ENCODE assay signal across 11 cellular contexts in genomic region chr16:30942421-30942796, GRCh38. TPM values are rescaled to one million over a fixed set of nuclear protein-coding genes. Genes with fewer than 3 reads are reported as not detected.
A peak's percentile ranks its signal among the peaks of the same experiment; 100 is the strongest.
DNase-seq lines count a peak whose midpoint lies in the region; ATAC-seq and TF ChIP-seq lines count a peak whose summit lies in the region.
"Had no signal": no experiment of that assay in that cellular context is flagged by ENCODE, and none has a peak within 500 bp of the region (broad histone marks: within the 10 kb centered on the region; RNA-seq: fewer than 3 reads in every experiment).

No MANE protein-coding gene starts in this region.

- peak; percentile 41 to 42 for ATAC-seq in activated naive CD4-positive, alpha-beta T cell treated with anti-CD3 and anti-CD28 coated beads, Interleukin-2, amount 50 U/mL, for 72 hours
- ATAC-seq in T-helper 17 cell (no peak), gastroesophageal sphincter (no peak), omental fat pad (ENCODE audit: low FRiP score) (no peak), heart right ventricle (no peak)
- ATAC-seq in stimulated activated naive CD8-positive, alpha-beta T cell treated with anti-CD3 and anti-CD28 coated beads, Interleukin-15, amount 100 ng/mL, for 72 hours, result peak; percentile 21

- H3K4me1 Mint-ChIP-seq in T-helper 17 cell, result peaks cover 26% of the 10 kb centered on the region
- peaks cover 27% of the 10 kb centered on the region for H3K4me1 Mint-ChIP-seq in stimulated activated naive CD8-positive, alpha-beta T cell treated with anti-CD3 and anti-CD28 coated beads, Interleukin-15, amount 100 ng/mL, for 72 hours

- no peaks in the 10 kb centered on the region for H3K27me3 Mint-ChIP-seq in T-helper 17 cell
- H3K27me3 Mint-ChIP-seq in stimulated activated naive CD8-positive, alpha-beta T cell treated with anti-CD3 and anti-CD28 coated beads, Interleukin-15, amount 100 ng/mL, for 72 hours, result no peaks in the 10 kb centered on the region
- H3K27me3 Mint-ChIP-seq: type B pancreatic cell had no signal

- peaks cover 6 to 21% of the 10 kb centered on the region in 2 donors for H3K36me3 Mint-ChIP-seq in activated naive CD4-positive, alpha-beta T cell treated with anti-CD3 and anti-CD28 coated beads, Interleukin-2, amount 50 U/mL, for 72 hours
- no peaks in the 10 kb centered on the region for H3K36me3 Mint-ChIP-seq in T-helper 17 cell (ENCODE audit: low read depth)

- TF ChIP-seq CTCF in gastroesophageal sphincter (IDR thresholded peaks at IDR 0.05) (no peak), omental fat pad (IDR thresholded peaks at IDR 0.05) (no peak), heart right ventricle (IDR thresholded peaks at IDR 0.05) (no peak)

- H3K27ac Mint-ChIP-seq in activated naive CD4-positive, alpha-beta T cell treated with anti-CD3 and anti-CD28 coated beads, Interleukin-2, amount 50 U/mL, for 72 hours, result peak overlapping the region; percentile 44 to 66
- peak overlapping the region; percentile 27 for H3K27ac Mint-ChIP-seq in T-helper 17 cell
- no peak overlapping the region for H3K27ac Mint-ChIP-seq in stimulated activated naive CD8-positive, alpha-beta T cell treated with anti-CD3 and anti-CD28 coated beads, Interleukin-15, amount 100 ng/mL, for 72 hours
- H3K27ac Mint-ChIP-seq: type B pancreatic cell had no signal

- H3K4me3 ChIP-seq in gastroesophageal sphincter, result no peak overlapping the region
- H3K4me3 ChIP-seq in heart right ventricle, result no peak overlapping the region

- no CpG with 5 or more reads among the region's 4 CpGs for WGBS in gastroesophageal sphincter (ENCODE audit: low coverage in 1 of 2), 2 donors
- 87 to 91% methylated on average over 4 of the region's 4 CpGs for WGBS in heart right ventricle, 2 donors

- H3K9me3 ChIP-seq in T-helper 17 cell (ENCODE audit: control insufficient read depth, low read length, poor library complexity, severe bottlenecking) (no peaks in the 10 kb centered on the region), gastroesophageal sphincter (no peaks in the 10 kb centered on the region), heart right ventricle (no peaks in the 10 kb centered on the region)

- H3K27me3 ChIP-seq in gastroesophageal sphincter, result no peaks in the 10 kb centered on the region
- no peaks in the 10 kb centered on the region for H3K27me3 ChIP-seq in heart right ventricle

- no peaks in the 10 kb centered on the region for H3K9me3 Mint-ChIP-seq in activated naive CD4-positive, alpha-beta T cell treated with anti-CD3 and anti-CD28 coated beads, Interleukin-2, amount 50 U/mL, for 72 hours
- no peaks in the 10 kb centered on the region for H3K9me3 Mint-ChIP-seq in stimulated activated naive CD8-positive, alpha-beta T cell treated with anti-CD3 and anti-CD28 coated beads, Interleukin-15, amount 100 ng/mL, for 72 hours
- H3K9me3 Mint-ChIP-seq: type B pancreatic cell had no signal

- H3K4me1 ChIP-seq in gastroesophageal sphincter, result peaks cover 0 to 19% (median 10%) of the 10 kb centered on the region in 3 donors
- peaks cover 0 to 23% (median 8%) of the 10 kb centered on the region in 9 donors for H3K4me1 ChIP-seq in heart right ventricle

- H3K36me3 ChIP-seq in gastroesophageal sphincter, result peaks cover 0 to 57% of the 10 kb centered on the region in 2 donors
- peaks cover 0 to 62% (median 0%) of the 10 kb centered on the region in 9 donors for H3K36me3 ChIP-seq in heart right ventricle

- no peak overlapping the region for H3K4me3 Mint-ChIP-seq in T-helper 17 cell
- peak overlapping the region; percentile 22 to 41 for H3K4me3 Mint-ChIP-seq in stimulated activated naive CD8-positive, alpha-beta T cell treated with anti-CD3 and anti-CD28 coated beads, Interleukin-15, amount 100 ng/mL, for 72 hours
- H3K4me3 Mint-ChIP-seq: type B pancreatic cell had no signal

- intact Hi-C loops in heart right ventricle (cut with DNase I), result no loop called here

- H3K27ac ChIP-seq in gastroesophageal sphincter, result peak overlapping the region in 3 of 4 donors; percentile 8 to 48 (median 42)
- H3K27ac ChIP-seq in heart right ventricle, result no peak overlapping the region

- no peak for TF ChIP-seq POLR2A in gastroesophageal sphincter (IDR thresholded peaks at IDR 0.05)

- TF ChIP-seq EP300 in gastroesophageal sphincter (IDR thresholded peaks at IDR 0.05), result no peak

- DNase-seq in activated naive CD4-positive, alpha-beta T cell treated with anti-CD3 and anti-CD28 coated beads, Interleukin-2, amount 50 U/mL, for 72 hours (ENCODE audit: low spot score in 2 of 2), result no peak
- no peak for DNase-seq in activated naive CD4-positive, alpha-beta T cell (lab: John Stamatoyannopoulos, UW)
- DNase-seq in T-helper 17 cell, result no peak
- DNase-seq in stimulated activated naive CD8-positive, alpha-beta T cell treated with anti-CD3 and anti-CD28 coated beads, Interleukin-15, amount 100 ng/mL, for 72 hours, result no peak
- DNase-seq in omental fat pad (ENCODE audit: low spot score), result no peak
- DNase-seq in heart right ventricle, result no peak
- no peak for DNase-seq in NCI-H524 (lab: John Stamatoyannopoulos, UW)
- DNase-seq: cerebellar nuclear complex, NCI-H1694 treated with DMSO at 0.1 percent for 48 hours had no signal

RNA-seq across cellular contexts. Expression of gene ORAI3, which starts 6.5 kb away (rescaled TPM):
- total RNA-seq in activated naive CD4-positive, alpha-beta T cell treated with anti-CD3 and anti-CD28 coated beads, Interleukin-2, amount 50 U/mL, for 72 hours, result 10 to 100 TPM in 1 of 2 donors, 1 to 10 TPM in 1; 7.3 to 17.1 TPM
- total RNA-seq in T-helper 17 cell, result 1 to 10 TPM; 6.4 to 7.5 TPM
- 10 to 100 TPM; 23.7 to 51.5 (median 40.0) TPM for total RNA-seq in gastroesophageal sphincter
- total RNA-seq in omental fat pad, result 10 to 100 TPM; 15.5 to 42.6 (median 33.9) TPM
- total RNA-seq in heart right ventricle, result 10 to 100 TPM in 8 of 10 donors, 1 to 10 TPM in 2; 7.8 to 19.8 (median 11.4) TPM
- 10 to 100 TPM; 10.1 to 15.4 TPM for polyA plus RNA-seq in heart right ventricle

RNA-seq across cellular contexts. Expression of gene SETD1A, which starts 15.1 kb away (rescaled TPM):
- 10 to 100 TPM; 24.5 to 34.1 TPM for total RNA-seq in activated naive CD4-positive, alpha-beta T cell treated with anti-CD3 and anti-CD28 coated beads, Interleukin-2, amount 50 U/mL, for 72 hours
- total RNA-seq in T-helper 17 cell, result 10 to 100 TPM; 31.3 to 45.5 TPM
- 10 to 100 TPM in 2 of 4 donors, 1 to 10 TPM in 2; 5.5 to 12.9 (median 10.1) TPM for total RNA-seq in gastroesophageal sphincter
- 10 to 100 TPM in 2 of 4 donors, 1 to 10 TPM in 2; 5.3 to 13.6 (median 9.2) TPM for total RNA-seq in omental fat pad
- total RNA-seq in heart right ventricle, result 10 to 100 TPM in 2 of 10 donors, 1 to 10 TPM in 8; 7.5 to 11.4 (median 9.2) TPM
- polyA plus RNA-seq in heart right ventricle, result 10 to 100 TPM in 1 of 2 donors, 1 to 10 TPM in 1; 5.8 to 11.2 TPM

RNA-seq across cellular contexts. Expression of gene FBXL19, which starts 19.0 kb away (rescaled TPM):
- total RNA-seq in activated naive CD4-positive, alpha-beta T cell treated with anti-CD3 and anti-CD28 coated beads, Interleukin-2, amount 50 U/mL, for 72 hours, result 10 to 100 TPM; 24.4 to 36.4 TPM
- 10 to 100 TPM; 12.6 to 13.2 TPM for total RNA-seq in T-helper 17 cell
- 10 to 100 TPM in 3 of 4 donors, 1 to 10 TPM in 1; 10.0 to 23.5 (median 11.9) TPM for total RNA-seq in gastroesophageal sphincter
- 1 to 10 TPM; 4.7 to 9.1 (median 6.9) TPM for total RNA-seq in omental fat pad
- 1 to 10 TPM; 4.1 to 8.7 (median 5.8) TPM for total RNA-seq in heart right ventricle
- 10 to 100 TPM in 1 of 2 donors, 1 to 10 TPM in 1; 5.4 to 14.1 TPM for polyA plus RNA-seq in heart right ventricle

RNA-seq across cellular contexts. Expression of gene HSD3B7, which starts 42.6 kb away (rescaled TPM):
- 1 to 10 TPM; 4.1 to 9.2 TPM for total RNA-seq in activated naive CD4-positive, alpha-beta T cell treated with anti-CD3 and anti-CD28 coated beads, Interleukin-2, amount 50 U/mL, for 72 hours
- total RNA-seq in T-helper 17 cell, result under 1 TPM; 0.21 to 0.60 TPM
- total RNA-seq in gastroesophageal sphincter, result 10 to 100 TPM; 10.1 to 26.2 (median 16.0) TPM
- 10 to 100 TPM; 23.2 to 45.3 (median 33.0) TPM for total RNA-seq in omental fat pad
- 10 to 100 TPM in 1 of 10 donors, 1 to 10 TPM in 9; 3.3 to 13.3 (median 5.3) TPM for total RNA-seq in heart right ventricle
- polyA plus RNA-seq in heart right ventricle, result 10 to 100 TPM in 1 of 2 donors, 1 to 10 TPM in 1; 6.8 to 12.2 TPM

RNA-seq across cellular contexts. Expression of gene CTF1, which starts 46.0 kb away (rescaled TPM):
- under 1 TPM; 0.29 to 0.96 TPM for total RNA-seq in activated naive CD4-positive, alpha-beta T cell treated with anti-CD3 and anti-CD28 coated beads, Interleukin-2, amount 50 U/mL, for 72 hours
- total RNA-seq in T-helper 17 cell (under 1 TPM in 1 of 2 donors, not detected in 1; 0.26 TPM), gastroesophageal sphincter (10 to 100 TPM in 1 of 4 donors, 1 to 10 TPM in 3; 5.1 to 14.6 (median 6.2) TPM), omental fat pad (1 to 10 TPM; 1.7 to 3.5 (median 2.3) TPM), heart right ventricle (10 to 100 TPM in 9 of 10 donors, 1 to 10 TPM in 1; 8.6 to 28.2 (median 19.9) TPM)
- polyA plus RNA-seq in heart right ventricle, result 10 to 100 TPM in 1 of 2 donors, 1 to 10 TPM in 1; 6.5 to 10.4 TPM

Comparison
In these comparisons a context has a peak if more than half of its experiments do, and no peak if none do; other contexts are left out.
1. ATAC-seq: peak in activated naive CD4-positive, alpha-beta T cell treated with anti-CD3 and anti-CD28 coated beads, Interleukin-2, amount 50 U/mL, for 72 hours (2 of 2) and stimulated activated naive CD8-positive, alpha-beta T cell treated with anti-CD3 and anti-CD28 coated beads, Interleukin-15, amount 100 ng/mL, for 72 hours (single experiment); none in T-helper 17 cell (single experiment), gastroesophageal sphincter (single experiment), omental fat pad (single experiment) and heart right ventricle (0 of 8).
2. H3K27ac Mint-ChIP-seq: peak in activated naive CD4-positive, alpha-beta T cell treated with anti-CD3 and anti-CD28 coated beads, Interleukin-2, amount 50 U/mL, for 72 hours (2 of 2) and T-helper 17 cell (single experiment); none in stimulated activated naive CD8-positive, alpha-beta T cell treated with anti-CD3 and anti-CD28 coated beads, Interleukin-15, amount 100 ng/mL, for 72 hours (0 of 2).
3. H3K27ac ChIP-seq: peak in gastroesophageal sphincter (3 of 4); none in heart right ventricle (0 of 10).